In genomic region chr6:15245361-15246216, GRCh38 we compare ENCODE assay signal across 8 cellular contexts. TPM values are rescaled to one million over a fixed set of nuclear protein-coding genes. Genes with fewer than 3 reads are reported as not detected.
DNase-seq lines count a peak whose midpoint lies in the region; ATAC-seq and TF ChIP-seq lines count a peak whose summit lies in the region.

JARID2 (plus strand) TSS chr6:15246069; CDS start chr6:15246540, 471 bp downstream.

- H3K27ac ChIP-seq in AG04450 (ENCODE audit: low read depth, low read length) (peak within 1 kb of the TSS; percentile 78), WERI-Rb-1 (peak within 1 kb of the TSS; percentile 82), breast epithelium (peak within 1 kb of the TSS; percentile 96 to 98), iPS-20b (ENCODE audit: low read length) (peak within 1 kb of the TSS; percentile 73), skin epidermis (peak within 1 kb of the TSS; percentile 81 to 99 (median 94))

- intact Hi-C loops in breast epithelium (cut with DNase I; ENCODE audit: low total_unique reads), result no loop called here

- H3K9me3 ChIP-seq in AG04450 (ENCODE audit: control insufficient read depth, insufficient read depth, low read length), result no peaks in the 10 kb centered on the region
- no peaks in the 10 kb centered on the region for H3K9me3 ChIP-seq in WERI-Rb-1 (ENCODE audit: severe bottlenecking)
- H3K9me3 ChIP-seq in breast epithelium, result no peaks in the 10 kb centered on the region
- H3K9me3 ChIP-seq in iPS-20b (ENCODE audit: insufficient read depth, low read depth, low read length), result no peaks in the 10 kb centered on the region

- H3K4me3 ChIP-seq in AG04450 (ENCODE audit: low read depth, low read length) (peak within 1 kb of the TSS; percentile 94), WERI-Rb-1 (ENCODE audit: low read depth, low read length) (peak within 1 kb of the TSS; percentile 99), breast epithelium (peak within 1 kb of the TSS; percentile 77 to 95 (median 92)), iPS-20b (ENCODE audit: low read length) (peak within 1 kb of the TSS; percentile 100), skin epidermis (peak within 1 kb of the TSS; percentile 64 to 88 (median 77))

- H3K36me3 ChIP-seq in WERI-Rb-1 (no peaks in the 10 kb centered on the region), breast epithelium (no peaks in the 10 kb centered on the region), iPS-20b (ENCODE audit: insufficient read depth, low read depth, low read length) (0 out of 2 replicates have a peak, but pooled peaks cover 10% of the 10 kb centered on the region)

- H3K27me3 ChIP-seq in AG04450 (ENCODE audit: control insufficient read depth, insufficient read depth, low read length) (no peaks in the 10 kb centered on the region), WERI-Rb-1 (ENCODE audit: insufficient read depth, low read depth, severe bottlenecking) (no peaks in the 10 kb centered on the region), breast epithelium (no peaks in the 10 kb centered on the region), iPS-20b (ENCODE audit: insufficient read depth, low read length) (no peaks in the 10 kb centered on the region)

- H3K9ac ChIP-seq in iPS-20b (ENCODE audit: low read depth, low read length), result peak within 1 kb of the TSS; percentile 98

- CTCF ChIA-PET in AG04450 (lab: Charles Lee), result no interaction called here

- POLR2A ChIA-PET in AG04450 (lab: Yijun Ruan, JAX), result interaction anchor here (0.5 to 1.2 kb wide), 6 partner anchors 173 to 769 kb away, joined by 3 to 9 read pairs (median 4); no protein-coding TSS in a partner anchor

- TF ChIP-seq POLR2A in breast epithelium (IDR thresholded peaks at IDR 0.05), result no peak

- H3K4me1 ChIP-seq in breast epithelium (no peaks in the 10 kb centered on the region), iPS-20b (ENCODE audit: insufficient read depth, low read length) (peaks cover 35% of the 10 kb centered on the region; the same call in 1 of the 2 replicates)

- no peak for TF ChIP-seq CTCF in AG04450 (IDR thresholded peaks at IDR 0.05; ENCODE audit: low read depth, low read length)
- 0 out of 2 replicates have a peak, but pooled peaks have one; percentile 4 for TF ChIP-seq CTCF in WERI-Rb-1 (IDR thresholded peaks at IDR 0.05; ENCODE audit: low read depth, low read length)
- peak in 2 of 3 donors; percentile 10 to 29 for TF ChIP-seq CTCF in breast epithelium (IDR thresholded peaks at IDR 0.05)

- peak; percentile 95 for DNase-seq in AG04450 (ENCODE audit: low read depth, low spot score)
- peak; percentile 97 for DNase-seq in NCI-H2227 (lab: John Stamatoyannopoulos, UW; ENCODE audit: unreplicated experiment)
- peak; percentile 100 for DNase-seq in WERI-Rb-1
- peak; percentile 97 to 99 for DNase-seq in breast epithelium (ENCODE audit: low spot score in 2 of 2)

- ATAC-seq in GM18907 (IDR thresholded peaks at IDR 0.05; ENCODE audit: unreplicated experiment) (peak; percentile 58), HG03139 (IDR thresholded peaks at IDR 0.05; ENCODE audit: unreplicated experiment) (peak; percentile 43)

RNA-seq across cellular contexts. Expression of gene JARID2, which starts in this region (rescaled TPM):
- 9.7 and 10.2 TPM in 2 replicates for polyA plus RNA-seq in AG04450 (2011; rRNA removed)
- 16.3 and 17.6 TPM in 2 replicates for polyA minus RNA-seq in AG04450 (2011; rRNA and poly(A)+ RNA removed)
- total RNA-seq in breast epithelium, result 10 to 100 TPM; 10.5 to 13.9 (median 11.5) TPM

Comparison
In these comparisons a context has a peak if more than half of its experiments do, and no peak if none do; other contexts are left out.
1. Peak in every context shown above with its lines: DNase-seq, ATAC-seq, H3K4me3 ChIP-seq and H3K27ac ChIP-seq.